In genomic region chr12:62800707-62801400, GRCh38 we compare ENCODE assay signal across 16 cellular contexts.
DNase-seq lines count a peak whose midpoint lies in the region; ATAC-seq, FAIRE-seq and TF ChIP-seq lines count a peak whose summit lies in the region.
"Had no signal": no experiment of that assay in that cellular context is flagged by ENCODE, and none has a peak within 500 bp of the region (broad histone marks: within the 10 kb centered on the region; RNA-seq: fewer than 3 reads in every experiment).

No MANE protein-coding gene starts in this region.

- H3K9ac ChIP-seq in K562 (ENCODE audit: insufficient read depth in 1 of 2, low read depth in 2 of 2, low read length in 2 of 2) = no peak overlapping the region

- intact Hi-C loops in Caco-2 (cut with micrococcal nuclease; ENCODE audit: unreplicated experiment) = loop anchor here (1.0 to 5.0 kb wide), 2 partner anchors 91 to 131 kb away; no protein-coding TSS in a partner anchor
- intact Hi-C loops in K562 (cut with micrococcal nuclease) = no loop called here

- TF ChIP-seq CTCF in Caco-2 (IDR thresholded peaks at IDR 0.05; ENCODE audit: insufficient read depth in 1 of 2, low read depth in 1 of 2, low read length in 1 of 2, severe bottlenecking in 1 of 2, unreplicated experiment in 1 of 2) (no peak), HFF-Myc (IDR thresholded peaks at IDR 0.05; ENCODE audit: low read depth, low read length, missing control alignments) (no peak), K562 (IDR thresholded peaks at IDR 0.05 in 2 of 3, conservative IDR thresholded peaks at IDR 0.05 in 1 of 3; ENCODE audit: insufficient read depth in 2 of 3, low read depth in 1 of 3, low read length in 3 of 3) (no peak), endothelial cell (IDR thresholded peaks at IDR 0.05; ENCODE audit: unreplicated experiment) (no peak)

- H3K27ac Mint-ChIP-seq in Caco-2 (ENCODE audit: unreplicated experiment) = peak overlapping the region; percentile 66
- no peak overlapping the region for H3K27ac Mint-ChIP-seq in endothelial cell (ENCODE audit: unreplicated experiment)

- no peak for FAIRE-seq in K562 (lab: Jason Lieb, UNC)

- POLR2A ChIA-PET in Caco-2 (lab: Charles Lee) (no interaction called here), K562 (lab: Yijun Ruan, JAX) (interaction anchor here (0.7 to 1.4 kb wide), 2 partner anchors 13 to 110 kb away, joined by 3 to 5 read pairs; no protein-coding TSS in a partner anchor)

- H3K9me3 ChIP-seq in Caco-2 (no peaks in the 10 kb centered on the region), K562 (replicated peaks; ENCODE audit: control insufficient read depth, insufficient read depth, low read depth, low read length) (no peaks in the 10 kb centered on the region)

- TF ChIP-seq RAD21 in K562 (CRISPR knock-in tag; conservative IDR thresholded peaks at IDR 0.05 in 1 of 2, IDR thresholded peaks at IDR 0.05 in 1 of 2) = no peak

- no peak overlapping the region for H3K27ac ChIP-seq in K562 (ENCODE audit: extremely low read depth, low read depth, low read length)

- no peaks in the 10 kb centered on the region for H3K9me3 Mint-ChIP-seq in Caco-2 (ENCODE audit: unreplicated experiment)
- no peaks in the 10 kb centered on the region for H3K9me3 Mint-ChIP-seq in endothelial cell (ENCODE audit: unreplicated experiment)

- H3K4me3 Mint-ChIP-seq in Caco-2 (ENCODE audit: unreplicated experiment) (no peak overlapping the region), endothelial cell (ENCODE audit: unreplicated experiment) (no peak overlapping the region)
- H3K4me3 Mint-ChIP-seq: CD14-positive monocyte had no signal

- in situ Hi-C loops in K562 (cut with MboI) = loop anchor here (5.0 kb wide), 1 partner anchor 219 kb away; no protein-coding TSS in a partner anchor

- H3K27me3 Mint-ChIP-seq in Caco-2 (ENCODE audit: insufficient read depth, unreplicated experiment) (no peaks in the 10 kb centered on the region), endothelial cell (ENCODE audit: unreplicated experiment) (peaks cover 1% of the 10 kb centered on the region)

- no peaks in the 10 kb centered on the region for H3K27me3 ChIP-seq in Caco-2 (replicated peaks; ENCODE audit: control insufficient read depth, insufficient read depth, low read length)
- H3K27me3 ChIP-seq in K562 (ENCODE audit: control insufficient read depth in 2 of 2, insufficient read depth in 2 of 2, low read length in 2 of 2) = no peaks in the 10 kb centered on the region

- 54% methylated on average over 13 of the region's 13 CpGs for WGBS in K562 (ENCODE audit: insufficient coverage, low coverage, missing lambda C conversion rate)

- H3K36me3 Mint-ChIP-seq in Caco-2 (ENCODE audit: insufficient read depth, unreplicated experiment) (peaks cover 85% of the 10 kb centered on the region), endothelial cell (ENCODE audit: low read depth, unreplicated experiment) (peaks cover 11% of the 10 kb centered on the region)

- no peak for ATAC-seq in K562
- no peak for ATAC-seq in stimulated activated naive CD8-positive, alpha-beta T cell treated with anti-CD3 and anti-CD28 coated beads, Interleukin-15, Interleukin-2, amounts not matched to agents 100 U/mL and 50 U/mL, for 24 hours

- BruUV-seq in Caco-2 (replicated peaks; lab: Mats Ljungman, UMichigan) (TSS peak; percentile 17), K562 (replicated peaks; lab: Mats Ljungman, UMichigan) (TSS peak; percentile 33)

- peaks cover 32% of the 10 kb centered on the region for H3K4me1 Mint-ChIP-seq in Caco-2 (ENCODE audit: low read depth, unreplicated experiment)
- H3K4me1 Mint-ChIP-seq in endothelial cell (ENCODE audit: unreplicated experiment) = peaks cover 7% of the 10 kb centered on the region

- TF ChIP-seq EP300 in K562 (IDR thresholded peaks at IDR 0.05; ENCODE audit: low read length) = no peak

- no peak for DNase-seq in Caco-2
- DNase-seq in HFF-Myc (ENCODE audit: extremely low read depth, low read depth) = peak; percentile 94
- DNase-seq in K562 (ENCODE audit: extremely low read depth in 1 of 4, low spot score in 3 of 4) = no peak
- peak; percentile 37 for DNase-seq in medulla oblongata (ENCODE audit: extremely low spot score)
- DNase-seq in endothelial cell (ENCODE audit: low spot score) = no peak
- no peak for DNase-seq in activated effector memory CD4-positive, alpha-beta T cell treated with Interleukin-2 at 50 U/mL for 16 hours
- DNase-seq in stimulated activated naive CD8-positive, alpha-beta T cell treated with anti-CD3 and anti-CD28 coated beads, Interleukin-15, Interleukin-2, amounts not matched to agents 100 U/mL and 50 U/mL, for 24 hours = no peak
- DNase-seq: AML-193, DMS79 treated with DMSO at 0.1 percent for 48 hours, HCEC 1CT, NCI-H1436, NCI-H1930, NCI-H2171, SHP77 treated with DMSO at 0.1 percent for 48 hours, T-helper 1 cell had no signal

- H3K4me3 ChIP-seq in Caco-2 (ENCODE audit: low read depth, low read length) = no peak overlapping the region
- no peak overlapping the region for H3K4me3 ChIP-seq in HFF-Myc (replicated peaks; ENCODE audit: low read depth, low read length)
- H3K4me3 ChIP-seq in K562 = no peak overlapping the region

- H3K79me2 ChIP-seq in K562 (ENCODE audit: control insufficient read depth, insufficient read depth, low read length) = no peaks in the 10 kb centered on the region

- H3K4me1 ChIP-seq in Caco-2 = peaks cover 58% of the 10 kb centered on the region
- peaks cover 0 to 7% of the 10 kb centered on the region in 2 experiments; a peak in 1 of 5 replicates for H3K4me1 ChIP-seq in K562 (replicated peaks in 1 of 2; ENCODE audit: control insufficient read depth in 2 of 2, insufficient read depth in 2 of 2, low read length in 2 of 2)

- H3K4me2 ChIP-seq in K562 (ENCODE audit: insufficient read depth, low read length) = no peak overlapping the region

- H2AFZ ChIP-seq in K562 (ENCODE audit: low read depth, low read length) = no peak overlapping the region

- H3K9me1 ChIP-seq in K562 (ENCODE audit: control insufficient read depth, insufficient read depth, low read length) = no peaks in the 10 kb centered on the region

- no peak for TF ChIP-seq POLR2A in K562 (conservative IDR thresholded peaks at IDR 0.05)

- H4K20me1 ChIP-seq in K562 (replicated peaks; ENCODE audit: control insufficient read depth, insufficient read depth, low read length) = no peaks in the 10 kb centered on the region

- no peaks in the 10 kb centered on the region; the same call in 1 of the 2 replicates for H3K36me3 ChIP-seq in Caco-2 (ENCODE audit: control insufficient read depth, insufficient read depth, low read length)
- H3K36me3 ChIP-seq in K562 (ENCODE audit: control insufficient read depth, insufficient read depth, low read length) = peaks cover 14% of the 10 kb centered on the region; the same call in 1 of the 3 replicates

- CTCF ChIA-PET in Caco-2 (lab: Charles Lee) (interaction anchor here (1.5 kb wide), 1 partner anchor 198 kb away, joined by 3 read pairs; no protein-coding TSS in a partner anchor), K562 (lab: Yijun Ruan, JAX; ENCODE audit: low intra/inter-chr PET ratio) (no interaction called here)

TF ChIP-seq in K562, 482 proteins besides CTCF, POLR2A, EP300 and RAD21 (continues in another document):
- TF ChIP-seq ATF1 (CRISPR knock-in tag; IDR thresholded peaks at IDR 0.05) = no peak
- no peak for TF ChIP-seq ATF1 (tag; IDR thresholded peaks at IDR 0.05)
- no peak for TF ChIP-seq ZNF75A (CRISPR knock-in tag; IDR thresholded peaks at IDR 0.05)
- no peak for TF ChIP-seq ARID1B (IDR thresholded peaks at IDR 0.05)
- TF ChIP-seq RFX5 (IDR thresholded peaks at IDR 0.05; ENCODE audit: low read depth, low read length) = no peak
- no peak for TF ChIP-seq HEY1 (CRISPR knock-in tag; IDR thresholded peaks at IDR 0.05; ENCODE audit: borderline replicate concordance)
- no peak for TF ChIP-seq KLF1 (tag; IDR thresholded peaks at IDR 0.05)
- TF ChIP-seq ARID3A (IDR thresholded peaks at IDR 0.05; ENCODE audit: borderline replicate concordance, low read depth, low read length) = no peak
- no peak for TF ChIP-seq HNRNPUL1 (IDR thresholded peaks at IDR 0.05; ENCODE audit: low read length)
- no peak for TF ChIP-seq ZNF263 (CRISPR knock-in tag; IDR thresholded peaks at IDR 0.05; ENCODE audit: borderline replicate concordance)
- TF ChIP-seq HBP1 (CRISPR knock-in tag; IDR thresholded peaks at IDR 0.05) = no peak
- TF ChIP-seq FOXJ2 (tag; IDR thresholded peaks at IDR 0.05) = no peak
- TF ChIP-seq NCOA2 (IDR thresholded peaks at IDR 0.05; ENCODE audit: partially characterized antibody in 2 of 2) = no peak
- TF ChIP-seq ZBTB12 (CRISPR knock-in tag; IDR thresholded peaks at IDR 0.05) = no peak

Comparison
In these comparisons a context has a peak if more than half of its experiments do, and no peak if none do; other contexts are left out.
1. DNase-seq: peak in HFF-Myc (single experiment) and medulla oblongata (single experiment); none in Caco-2 (0 of 2), K562 (0 of 4), endothelial cell (single experiment), activated effector memory CD4-positive, alpha-beta T cell treated with Interleukin-2 at 50 U/mL for 16 hours (single experiment) and stimulated activated naive CD8-positive, alpha-beta T cell treated with anti-CD3 and anti-CD28 coated beads, Interleukin-15, Interleukin-2, amounts not matched to agents 100 U/mL and 50 U/mL, for 24 hours (single experiment).